Comparison of ENCODE assay signal across 17 cellular contexts in genomic region chr21:42632336-42632751, GRCh38.
"Had no signal": no experiment of that assay in that cellular context is flagged by ENCODE, and none has a peak within 500 bp of the region (broad histone marks: within the 10 kb centered on the region; RNA-seq: fewer than 3 reads in every experiment).

No MANE protein-coding gene starts in this region.

- H3K36me3 ChIP-seq: cardiac muscle cell, heart left ventricle, tibial artery, vagina had no signal

- H3K4me3 ChIP-seq: cardiac muscle cell, heart left ventricle, tibial artery, vagina had no signal

- H3K27ac ChIP-seq: cardiac muscle cell, heart left ventricle, tibial artery, vagina had no signal

- DNase-seq: activated CD4-positive, alpha-beta T cell treated with anti-CD3 and anti-CD28 coated beads for 36 hours; activated CD4-positive, alpha-beta T cell treated with anti-CD3 and anti-CD28 coated beads, Interleukin-2, amount 50 U/mL, for 48 hours; activated naive CD4-positive, alpha-beta T cell treated with Interleukin-2 at 50 U/mL for 16 hours; activated naive CD8-positive, alpha-beta T cell treated with anti-CD3 and anti-CD28 coated beads, Interleukin-2, amount 10 ng/mL, durations not matched to agents 7 days and 5 days; amygdala; kidney glomerular epithelial cell; nucleus accumbens; stimulated activated CD4-positive, alpha-beta T cell treated with anti-CD3 and anti-CD28 coated beads, Interleukin-2, amount 100 ng/mL, for 24 hours; stimulated activated naive CD4-positive, alpha-beta T cell treated with Interleukin-2 at 50 U/mL for 16 hours; SW 1271; T-helper 2 cell had no signal

- FAIRE-seq: endometrium, frontal cortex had no signal

- H3K9me3 ChIP-seq: heart left ventricle, tibial artery, vagina had no signal

- H3K27me3 ChIP-seq: vagina had no signal

- H3K4me1 ChIP-seq: tibial artery had no signal

- ATAC-seq: activated CD4-positive, alpha-beta T cell treated with anti-CD3 and anti-CD28 coated beads for 36 hours; heart left ventricle had no signal
